ENCODE assay signal across 9 cellular contexts in the genomic region with DNA sequence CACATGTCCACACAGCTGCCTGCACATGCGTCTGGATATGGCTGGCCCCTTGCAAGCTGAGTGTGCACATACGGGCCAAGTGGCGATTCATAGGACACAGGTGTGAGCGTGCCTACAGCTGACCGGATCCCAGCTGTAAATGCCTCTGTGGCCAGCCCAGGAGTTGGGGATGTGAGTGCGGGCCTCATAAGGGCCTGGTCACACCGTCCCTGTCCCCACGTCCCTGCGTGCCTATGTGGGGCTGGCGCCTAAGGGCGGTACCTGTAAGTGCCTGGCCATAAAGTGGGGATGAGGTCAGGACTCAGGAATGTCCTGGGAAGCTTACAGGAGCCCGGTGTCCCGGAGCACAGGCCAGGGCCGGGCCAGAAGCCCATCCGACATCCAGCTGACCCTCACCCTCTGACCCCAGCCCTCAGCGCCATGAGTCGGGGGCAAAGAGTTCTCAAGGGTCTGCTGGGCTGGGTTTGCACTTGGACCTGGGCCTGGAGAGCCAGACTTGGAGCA. TPM values are rescaled to one million over a fixed set of nuclear protein-coding genes. Genes with fewer than 3 reads are reported as not detected.
A peak's percentile ranks its signal among the peaks of the same experiment; 100 is the strongest.
DNase-seq lines count a peak whose midpoint lies in the region; ATAC-seq and TF ChIP-seq lines count a peak whose summit lies in the region.
"Had no signal": no experiment of that assay in that cellular context is flagged by ENCODE, and none has a peak within 500 bp of the region (broad histone marks: within the 10 kb centered on the region; RNA-seq: fewer than 3 reads in every experiment).

No MANE protein-coding gene starts in this region.

- 55 to 58% (median 56%) methylated on average over 4 to 17 of the region's 17 CpGs for WGBS in heart left ventricle, 4 donors

- no peaks in the 10 kb centered on the region for H3K27me3 Mint-ChIP-seq in activated B cell treated with CpG ODN at 0.5 μM for 24 hours

- peak overlapping the region; percentile 73 for H3K27ac ChIP-seq in cardiac muscle cell
- peak overlapping the region; percentile 79 for H3K27ac ChIP-seq in upper lobe of right lung
- H3K27ac ChIP-seq in heart left ventricle, result peak overlapping the region in 1 of 12 donors; percentile 30
- H3K27ac ChIP-seq: KMS-11 had no signal

- H3K27me3 ChIP-seq in cardiac muscle cell, result peaks cover 8% of the 10 kb centered on the region
- H3K27me3 ChIP-seq in upper lobe of right lung, result no peaks in the 10 kb centered on the region
- H3K27me3 ChIP-seq in heart left ventricle, result peaks cover 24 to 69% (median 45%) of the 10 kb centered on the region in 9 donors

- CTCF ChIA-PET in activated B cell treated with CpG ODN at 0.5 μM for 24 hours (lab: Charles Lee), result interaction anchor here (1.0 to 2.7 kb wide), 5 partner anchors 9 to 201 kb away, joined by 3 to 13 read pairs (median 4); partner anchors contain the start of gene CNN2

- DNase-seq in cardiac muscle cell (ENCODE audit: low read depth in 1 of 2, low spot score in 1 of 2) (peak in 1 of 2 donors; percentile 37), Right ventricle myocardium superior (no peak), activated B cell treated with CpG ODN at 0.5 μM for 24 hours (no peak), kidney tubule cell (ENCODE audit: low spot score) (peak; percentile 63), upper lobe of right lung (no peak), putamen (ENCODE audit: low spot score) (no peak), heart left ventricle (no peak), SIG-M5 (lab: John Stamatoyannopoulos, UW) (no peak)

- H3K36me3 ChIP-seq in cardiac muscle cell, result no peaks in the 10 kb centered on the region
- no peaks in the 10 kb centered on the region for H3K36me3 ChIP-seq in upper lobe of right lung
- H3K36me3 ChIP-seq in heart left ventricle, result peaks cover 0 to 11% (median 0%) of the 10 kb centered on the region in 9 donors

- POLR2A ChIA-PET in activated B cell treated with CpG ODN at 0.5 μM for 24 hours (lab: Charles Lee), result interaction anchor here (0.6 to 5.3 kb wide), 9 partner anchors 9 to 204 kb away, joined by 3 to 140 read pairs (median 25); partner anchors contain the start of genes ABCA7, CIRBP, CNN2 and WDR18

- TF ChIP-seq CTCF in cardiac muscle cell (IDR thresholded peaks at IDR 0.05; ENCODE audit: low read depth, low read length) (no peak), activated B cell treated with CpG ODN at 0.5 μM for 24 hours (IDR thresholded peaks at IDR 0.05) (no peak), upper lobe of right lung (IDR thresholded peaks at IDR 0.05) (no peak), heart left ventricle (IDR thresholded peaks at IDR 0.05) (no peak)

- H3K4me1 ChIP-seq in cardiac muscle cell (ENCODE audit: low read depth) (peaks cover 18% of the 10 kb centered on the region), upper lobe of right lung (peaks cover 52% of the 10 kb centered on the region), heart left ventricle (peaks cover 5 to 47% (median 22%) of the 10 kb centered on the region in 12 donors)

- ATAC-seq in Right ventricle myocardium superior (ENCODE audit: poor library complexity) (no peak), activated B cell treated with CpG ODN at 0.5 μM for 24 hours (ENCODE audit: low read depth) (no peak), upper lobe of right lung (peak; percentile 62), heart left ventricle (no peak)

- peaks cover 39% of the 10 kb centered on the region for H3K4me1 Mint-ChIP-seq in activated B cell treated with CpG ODN at 0.5 μM for 24 hours

- peak overlapping the region; percentile 60 for H3K4me3 Mint-ChIP-seq in activated B cell treated with CpG ODN at 0.5 μM for 24 hours

- TF ChIP-seq POLR2A in heart left ventricle (IDR thresholded peaks at IDR 0.05), result no peak

- H3K4me3 ChIP-seq in cardiac muscle cell, result no peak overlapping the region
- H3K4me3 ChIP-seq in upper lobe of right lung, result peak overlapping the region; percentile 62
- H3K4me3 ChIP-seq in heart left ventricle, result no peak overlapping the region

- H3K9me3 ChIP-seq in cardiac muscle cell (ENCODE audit: low read depth) (no peaks in the 10 kb centered on the region), upper lobe of right lung (no peaks in the 10 kb centered on the region), heart left ventricle (no peaks in the 10 kb centered on the region)

- peaks cover 21% of the 10 kb centered on the region for H3K36me3 Mint-ChIP-seq in activated B cell treated with CpG ODN at 0.5 μM for 24 hours (ENCODE audit: low read depth)

- no peak overlapping the region for H3K27ac Mint-ChIP-seq in activated B cell treated with CpG ODN at 0.5 μM for 24 hours

- intact Hi-C loops in Right ventricle myocardium superior (cut with DNase I), result no loop called here
- intact Hi-C loops in activated B cell treated with CpG ODN at 0.5 μM for 24 hours (cut with micrococcal nuclease), result loop anchor here (2.0 to 5.0 kb wide), 2 partner anchors 27 to 127 kb away; no protein-coding TSS in a partner anchor
- intact Hi-C loops in upper lobe of right lung (cut with DNase I), result no loop called here
- intact Hi-C loops in heart left ventricle (cut with DNase I), result no loop called here

- no peaks in the 10 kb centered on the region for H3K9me3 Mint-ChIP-seq in activated B cell treated with CpG ODN at 0.5 μM for 24 hours

RNA-seq across cellular contexts. Expression of gene ARHGAP45, which starts 1.3 kb away (rescaled TPM):
- total RNA-seq in cardiac muscle cell, result 88.6 and 133 TPM in 2 replicates
- 39.3 and 67.5 TPM in 2 replicates for polyA plus RNA-seq in cardiac muscle cell
- 5.1 TPM for total RNA-seq in Right ventricle myocardium superior
- 266 and 312 TPM in 2 replicates for total RNA-seq in activated B cell treated with CpG ODN at 0.5 μM for 24 hours
- total RNA-seq in upper lobe of right lung, result 98.2 TPM
- total RNA-seq in heart left ventricle, result 10 to 100 TPM in 3 of 9 donors, 1 to 10 TPM in 6; 1.6 to 38.2 (median 5.1) TPM
- polyA plus RNA-seq in heart left ventricle, result 1 to 10 TPM; 4.1 to 4.7 TPM

RNA-seq across cellular contexts. Expression of gene ABCA7, which starts 25.8 kb away (rescaled TPM):
- total RNA-seq in cardiac muscle cell (43.6 and 44.0 TPM in 2 replicates), Right ventricle myocardium superior (5.2 TPM), activated B cell treated with CpG ODN at 0.5 μM for 24 hours (164 and 188 TPM in 2 replicates), upper lobe of right lung (51.0 TPM), heart left ventricle (10 to 100 TPM in 4 of 9 donors, 1 to 10 TPM in 5; 5.9 to 12.4 (median 9.2) TPM)
- polyA plus RNA-seq in cardiac muscle cell (36.8 and 60.4 TPM in 2 replicates), heart left ventricle (1 to 10 TPM; 2.9 to 8.8 TPM)

RNA-seq across cellular contexts. Expression of gene POLR2E, which starts 29.5 kb away (rescaled TPM):
- total RNA-seq in cardiac muscle cell, result 371 and 410 TPM in 2 replicates
- 409 and 487 TPM in 2 replicates for polyA plus RNA-seq in cardiac muscle cell
- total RNA-seq in Right ventricle myocardium superior, result 146 TPM
- 173 and 184 TPM in 2 replicates for total RNA-seq in activated B cell treated with CpG ODN at 0.5 μM for 24 hours
- 155 TPM for total RNA-seq in upper lobe of right lung
- total RNA-seq in heart left ventricle, result 100 to 1,000 TPM; 116 to 220 (median 139) TPM
- polyA plus RNA-seq in heart left ventricle, result 100 to 1,000 TPM; 161 to 209 TPM

RNA-seq across cellular contexts. Expression of gene GPX4, which starts 38.1 kb away (rescaled TPM):
- total RNA-seq in cardiac muscle cell, result 759 and 903 TPM in 2 replicates
- polyA plus RNA-seq in cardiac muscle cell, result 826 and 860 TPM in 2 replicates
- total RNA-seq in Right ventricle myocardium superior, result 345 TPM
- 213 and 218 TPM in 2 replicates for total RNA-seq in activated B cell treated with CpG ODN at 0.5 μM for 24 hours
- total RNA-seq in upper lobe of right lung, result 387 TPM
- total RNA-seq in heart left ventricle, result 100 to 1,000 TPM; 251 to 590 (median 289) TPM
- 100 to 1,000 TPM; 377 to 558 TPM for polyA plus RNA-seq in heart left ventricle

RNA-seq across cellular contexts. Expression of gene CNN2, which starts 39.2 kb away (rescaled TPM):
- 158 TPM in 2 replicates for total RNA-seq in cardiac muscle cell
- polyA plus RNA-seq in cardiac muscle cell, result 183 and 185 TPM in 2 replicates
- 69.8 TPM for total RNA-seq in Right ventricle myocardium superior
- 352 and 371 TPM in 2 replicates for total RNA-seq in activated B cell treated with CpG ODN at 0.5 μM for 24 hours
- 220 TPM for total RNA-seq in upper lobe of right lung
- 10 to 100 TPM; 26.2 to 98.5 (median 61.6) TPM for total RNA-seq in heart left ventricle
- polyA plus RNA-seq in heart left ventricle, result 10 to 100 TPM; 43.8 to 45.3 TPM
